1 cellular context compared by ENCODE assay signal in genomic region chr22:19432092-19432844, GRCh38.
TF ChIP-seq lines count a peak whose summit lies in the region.

TSS of gene MRPL40 (plus strand) at chr22:19432545. CDS start at chr22:19432555, 10 bp downstream.

TF ChIP-seq in HepG2, 621 proteins besides CTCF, POLR2A, EP300 and RAD21 (continued from another document and continues in another):
- TF ChIP-seq ZBTB49 (CRISPR knock-in tag; IDR thresholded peaks at IDR 0.05; ENCODE audit: borderline replicate concordance) (peak; percentile 91; the same call in 1 of the 2 replicates), ZNF552 (CRISPR knock-in tag; IDR thresholded peaks at IDR 0.05; ENCODE audit: borderline replicate concordance) (peak; percentile 96), ZNF672 (CRISPR knock-in tag; IDR thresholded peaks at IDR 0.05) (peak; percentile 90; the same call in 1 of the 2 replicates), ZNF567 (CRISPR knock-in tag; IDR thresholded peaks at IDR 0.05; ENCODE audit: borderline replicate concordance) (0 out of 2 replicates have a peak, but pooled peaks have one; percentile 33), HNRNPH1 (optimal IDR thresholded peaks at IDR 0.05; ENCODE audit: low read depth, low read length) (no peak), NONO (IDR thresholded peaks at IDR 0.05) (no peak), NONO (CRISPR knock-in tag; conservative IDR thresholded peaks at IDR 0.05) (peak; percentile 100), TGIF2 (CRISPR knock-in tag; IDR thresholded peaks at IDR 0.05) (peak; percentile 97), THYN1 (CRISPR knock-in tag; IDR thresholded peaks at IDR 0.05; ENCODE audit: borderline replicate concordance, low read depth) (peak; percentile 80; the same call in 1 of the 2 replicates), PITX1 (CRISPR knock-in tag; IDR thresholded peaks at IDR 0.05) (peak; percentile 80; the same call in 1 of the 2 replicates), SETDB1 (CRISPR knock-in tag; IDR thresholded peaks at IDR 0.05; ENCODE audit: borderline replicate concordance) (no peak), KMT2B (CRISPR knock-in tag; IDR thresholded peaks at IDR 0.05) (peak; percentile 97), ZBTB7A (CRISPR knock-in tag; IDR thresholded peaks at IDR 0.05) (peak; percentile 96), ZNF546 (CRISPR knock-in tag; conservative IDR thresholded peaks at IDR 0.05) (peak; percentile 92), MAFG (CRISPR knock-in tag; IDR thresholded peaks at IDR 0.05) (0 out of 2 replicates have a peak, but pooled peaks have one; percentile 45), ZNF746 (CRISPR knock-in tag; IDR thresholded peaks at IDR 0.05) (peak; percentile 52; the same call in 1 of the 2 replicates), ZNF138 (CRISPR knock-in tag; IDR thresholded peaks at IDR 0.05; ENCODE audit: low read depth) (peak; percentile 94; the same call in 1 of the 2 replicates), RARG (CRISPR knock-in tag; IDR thresholded peaks at IDR 0.05; ENCODE audit: low read depth) (no peak; the same call in 1 of the 2 replicates), SOX6 (IDR thresholded peaks at IDR 0.05) (no peak), SOX6 (CRISPR knock-in tag; IDR thresholded peaks at IDR 0.05) (peak; percentile 88), ZNF121 (CRISPR knock-in tag; IDR thresholded peaks at IDR 0.05) (peak; percentile 60; the same call in 1 of the 2 replicates), ZNF550 (CRISPR knock-in tag; IDR thresholded peaks at IDR 0.05; ENCODE audit: borderline replicate concordance) (peak; percentile 51; the same call in 1 of the 2 replicates), XBP1 (CRISPR knock-in tag; IDR thresholded peaks at IDR 0.05) (no peak), SP1 (IDR thresholded peaks at IDR 0.05) (no peak), SP1 (CRISPR knock-in tag; IDR thresholded peaks at IDR 0.05) (peak; percentile 100), ZNF446 (CRISPR knock-in tag; IDR thresholded peaks at IDR 0.05) (no peak), YEATS2 (CRISPR knock-in tag; IDR thresholded peaks at IDR 0.05; ENCODE audit: borderline replicate concordance) (peak; percentile 97), MYC (CRISPR knock-in tag; IDR thresholded peaks at IDR 0.05; ENCODE audit: borderline replicate concordance) (peak; percentile 98), KDM3A (CRISPR knock-in tag; IDR thresholded peaks at IDR 0.05; ENCODE audit: low read depth) (peak; percentile 99), ZNF747 (CRISPR knock-in tag; IDR thresholded peaks at IDR 0.05; ENCODE audit: borderline replicate concordance) (peak; percentile 97), GABPB1 (CRISPR knock-in tag; IDR thresholded peaks at IDR 0.05) (peak; percentile 98), HOXD1 (CRISPR knock-in tag; IDR thresholded peaks at IDR 0.05) (peak; percentile 97), ZNF790 (CRISPR knock-in tag; IDR thresholded peaks at IDR 0.05; ENCODE audit: borderline replicate concordance) (peak; percentile 33; the same call in 1 of the 2 replicates), ZNF12 (CRISPR knock-in tag; IDR thresholded peaks at IDR 0.05) (peak; percentile 80), ZNF768 (CRISPR knock-in tag; IDR thresholded peaks at IDR 0.05) (peak; percentile 91), NFE2L2 (IDR thresholded peaks at IDR 0.05; ENCODE audit: low read length) (no peak), ZBTB2 (CRISPR knock-in tag; IDR thresholded peaks at IDR 0.05; ENCODE audit: low read depth) (peak; percentile 95), DPF2 (CRISPR knock-in tag; IDR thresholded peaks at IDR 0.05; ENCODE audit: borderline replicate concordance, low read depth) (no peak; the same call in 1 of the 2 replicates), ZBTB4 (CRISPR knock-in tag; IDR thresholded peaks at IDR 0.05; ENCODE audit: borderline replicate concordance) (peak; percentile 76; the same call in 1 of the 2 replicates), CEBPG (CRISPR knock-in tag; IDR thresholded peaks at IDR 0.05) (peak; percentile 55), NKX3-1 (CRISPR knock-in tag; IDR thresholded peaks at IDR 0.05) (no peak), TOE1 (CRISPR knock-in tag; IDR thresholded peaks at IDR 0.05) (peak; percentile 78; the same call in 1 of the 2 replicates), FLYWCH1 (CRISPR knock-in tag; IDR thresholded peaks at IDR 0.05) (no peak), ZNF235 (CRISPR knock-in tag; IDR thresholded peaks at IDR 0.05; ENCODE audit: borderline replicate concordance) (peak; percentile 94; the same call in 1 of the 2 replicates)
- TF ChIP-seq, protein P1, sequence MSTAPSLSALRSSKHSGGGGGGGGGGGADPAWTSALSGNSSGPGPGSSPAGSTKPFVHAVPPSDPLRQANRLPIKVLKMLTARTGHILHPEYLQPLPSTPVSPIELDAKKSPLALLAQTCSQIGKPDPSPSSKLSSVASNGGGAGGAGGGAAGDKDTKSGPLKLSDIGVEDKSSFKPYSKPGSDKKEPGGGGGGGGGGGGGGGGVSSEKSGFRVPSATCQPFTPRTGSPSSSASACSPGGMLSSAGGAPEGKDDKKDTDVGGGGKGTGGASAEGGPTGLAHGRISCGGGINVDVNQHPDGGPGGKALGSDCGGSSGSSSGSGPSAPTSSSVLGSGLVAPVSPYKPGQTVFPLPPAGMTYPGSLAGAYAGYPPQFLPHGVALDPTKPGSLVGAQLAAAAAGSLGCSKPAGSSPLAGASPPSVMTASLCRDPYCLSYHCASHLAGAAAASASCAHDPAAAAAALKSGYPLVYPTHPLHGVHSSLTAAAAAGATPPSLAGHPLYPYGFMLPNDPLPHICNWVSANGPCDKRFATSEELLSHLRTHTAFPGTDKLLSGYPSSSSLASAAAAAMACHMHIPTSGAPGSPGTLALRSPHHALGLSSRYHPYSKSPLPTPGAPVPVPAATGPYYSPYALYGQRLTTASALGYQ (CRISPR knock-in tag; IDR thresholded peaks at IDR 0.05), result peak; percentile 67; the same call in 1 of the 2 replicates
- TF ChIP-seq, protein P2, sequence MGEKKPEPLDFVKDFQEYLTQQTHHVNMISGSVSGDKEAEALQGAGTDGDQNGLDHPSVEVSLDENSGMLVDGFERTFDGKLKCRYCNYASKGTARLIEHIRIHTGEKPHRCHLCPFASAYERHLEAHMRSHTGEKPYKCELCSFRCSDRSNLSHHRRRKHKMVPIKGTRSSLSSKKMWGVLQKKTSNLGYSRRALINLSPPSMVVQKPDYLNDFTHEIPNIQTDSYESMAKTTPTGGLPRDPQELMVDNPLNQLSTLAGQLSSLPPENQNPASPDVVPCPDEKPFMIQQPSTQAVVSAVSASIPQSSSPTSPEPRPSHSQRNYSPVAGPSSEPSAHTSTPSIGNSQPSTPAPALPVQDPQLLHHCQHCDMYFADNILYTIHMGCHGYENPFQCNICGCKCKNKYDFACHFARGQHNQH (CRISPR knock-in tag; IDR thresholded peaks at IDR 0.05), result peak; percentile 98
- TF ChIP-seq, protein P3, sequence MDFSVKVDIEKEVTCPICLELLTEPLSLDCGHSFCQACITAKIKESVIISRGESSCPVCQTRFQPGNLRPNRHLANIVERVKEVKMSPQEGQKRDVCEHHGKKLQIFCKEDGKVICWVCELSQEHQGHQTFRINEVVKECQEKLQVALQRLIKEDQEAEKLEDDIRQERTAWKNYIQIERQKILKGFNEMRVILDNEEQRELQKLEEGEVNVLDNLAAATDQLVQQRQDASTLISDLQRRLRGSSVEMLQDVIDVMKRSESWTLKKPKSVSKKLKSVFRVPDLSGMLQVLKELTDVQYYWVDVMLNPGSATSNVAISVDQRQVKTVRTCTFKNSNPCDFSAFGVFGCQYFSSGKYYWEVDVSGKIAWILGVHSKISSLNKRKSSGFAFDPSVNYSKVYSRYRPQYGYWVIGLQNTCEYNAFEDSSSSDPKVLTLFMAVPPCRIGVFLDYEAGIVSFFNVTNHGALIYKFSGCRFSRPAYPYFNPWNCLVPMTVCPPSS (IDR thresholded peaks at IDR 0.05), result no peak
- TF ChIP-seq, protein P4, sequence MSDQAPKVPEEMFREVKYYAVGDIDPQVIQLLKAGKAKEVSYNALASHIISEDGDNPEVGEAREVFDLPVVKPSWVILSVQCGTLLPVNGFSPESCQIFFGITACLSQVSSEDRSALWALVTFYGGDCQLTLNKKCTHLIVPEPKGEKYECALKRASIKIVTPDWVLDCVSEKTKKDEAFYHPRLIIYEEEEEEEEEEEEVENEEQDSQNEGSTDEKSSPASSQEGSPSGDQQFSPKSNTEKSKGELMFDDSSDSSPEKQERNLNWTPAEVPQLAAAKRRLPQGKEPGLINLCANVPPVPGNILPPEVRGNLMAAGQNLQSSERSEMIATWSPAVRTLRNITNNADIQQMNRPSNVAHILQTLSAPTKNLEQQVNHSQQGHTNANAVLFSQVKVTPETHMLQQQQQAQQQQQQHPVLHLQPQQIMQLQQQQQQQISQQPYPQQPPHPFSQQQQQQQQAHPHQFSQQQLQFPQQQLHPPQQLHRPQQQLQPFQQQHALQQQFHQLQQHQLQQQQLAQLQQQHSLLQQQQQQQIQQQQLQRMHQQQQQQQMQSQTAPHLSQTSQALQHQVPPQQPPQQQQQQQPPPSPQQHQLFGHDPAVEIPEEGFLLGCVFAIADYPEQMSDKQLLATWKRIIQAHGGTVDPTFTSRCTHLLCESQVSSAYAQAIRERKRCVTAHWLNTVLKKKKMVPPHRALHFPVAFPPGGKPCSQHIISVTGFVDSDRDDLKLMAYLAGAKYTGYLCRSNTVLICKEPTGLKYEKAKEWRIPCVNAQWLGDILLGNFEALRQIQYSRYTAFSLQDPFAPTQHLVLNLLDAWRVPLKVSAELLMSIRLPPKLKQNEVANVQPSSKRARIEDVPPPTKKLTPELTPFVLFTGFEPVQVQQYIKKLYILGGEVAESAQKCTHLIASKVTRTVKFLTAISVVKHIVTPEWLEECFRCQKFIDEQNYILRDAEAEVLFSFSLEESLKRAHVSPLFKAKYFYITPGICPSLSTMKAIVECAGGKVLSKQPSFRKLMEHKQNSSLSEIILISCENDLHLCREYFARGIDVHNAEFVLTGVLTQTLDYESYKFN (CRISPR knock-in tag; conservative IDR thresholded peaks at IDR 0.05), result peak; percentile 67
- TF ChIP-seq, protein P5, sequence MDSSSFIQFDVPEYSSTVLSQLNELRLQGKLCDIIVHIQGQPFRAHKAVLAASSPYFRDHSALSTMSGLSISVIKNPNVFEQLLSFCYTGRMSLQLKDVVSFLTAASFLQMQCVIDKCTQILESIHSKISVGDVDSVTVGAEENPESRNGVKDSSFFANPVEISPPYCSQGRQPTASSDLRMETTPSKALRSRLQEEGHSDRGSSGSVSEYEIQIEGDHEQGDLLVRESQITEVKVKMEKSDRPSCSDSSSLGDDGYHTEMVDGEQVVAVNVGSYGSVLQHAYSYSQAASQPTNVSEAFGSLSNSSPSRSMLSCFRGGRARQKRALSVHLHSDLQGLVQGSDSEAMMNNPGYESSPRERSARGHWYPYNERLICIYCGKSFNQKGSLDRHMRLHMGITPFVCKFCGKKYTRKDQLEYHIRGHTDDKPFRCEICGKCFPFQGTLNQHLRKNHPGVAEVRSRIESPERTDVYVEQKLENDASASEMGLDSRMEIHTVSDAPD (CRISPR knock-in tag; IDR thresholded peaks at IDR 0.05), result peak; percentile 92
